ENCODE assay signal across 1 cellular context in the genomic region with DNA sequence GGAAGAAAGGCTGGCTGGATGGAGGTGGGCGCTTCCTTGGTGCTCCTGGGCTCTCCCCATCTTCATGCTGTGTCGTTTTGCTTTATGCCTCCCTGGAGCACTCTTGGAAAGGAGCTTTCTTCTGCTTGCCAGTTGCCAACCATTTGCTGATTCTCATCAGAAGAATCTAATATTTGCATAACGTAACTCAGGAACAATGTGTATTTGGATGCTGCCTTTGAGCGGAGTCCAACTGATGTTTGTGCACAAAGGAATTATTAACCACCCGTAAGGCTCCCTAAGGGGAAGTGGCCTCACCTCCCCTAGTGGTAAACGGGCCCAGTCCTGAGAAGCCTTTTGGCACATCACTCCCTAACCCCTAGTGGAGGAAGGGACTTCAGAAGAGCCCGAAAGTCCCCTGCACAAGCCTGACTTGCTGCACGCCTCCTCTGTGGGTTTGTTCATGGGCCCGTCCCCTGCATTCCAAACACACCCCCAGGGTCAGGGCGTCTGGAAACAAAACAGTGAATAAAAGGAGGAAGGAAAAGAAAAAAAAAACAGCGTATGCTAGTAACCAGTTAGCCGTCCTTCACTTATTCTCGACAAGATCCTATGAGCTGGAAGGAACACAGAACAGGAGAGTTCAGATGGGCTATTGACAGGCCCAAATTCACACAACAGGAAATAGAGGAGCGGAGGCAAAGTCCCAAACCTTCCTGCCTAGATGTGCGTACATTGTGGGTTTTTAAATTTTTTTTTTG.
TF ChIP-seq lines count a peak whose summit lies in the region.

No MANE protein-coding gene starts in this region.

TF ChIP-seq in HepG2, 621 proteins besides CTCF, POLR2A, EP300 and RAD21 (continued from another document and continues in another):
- TF ChIP-seq, protein P1, sequence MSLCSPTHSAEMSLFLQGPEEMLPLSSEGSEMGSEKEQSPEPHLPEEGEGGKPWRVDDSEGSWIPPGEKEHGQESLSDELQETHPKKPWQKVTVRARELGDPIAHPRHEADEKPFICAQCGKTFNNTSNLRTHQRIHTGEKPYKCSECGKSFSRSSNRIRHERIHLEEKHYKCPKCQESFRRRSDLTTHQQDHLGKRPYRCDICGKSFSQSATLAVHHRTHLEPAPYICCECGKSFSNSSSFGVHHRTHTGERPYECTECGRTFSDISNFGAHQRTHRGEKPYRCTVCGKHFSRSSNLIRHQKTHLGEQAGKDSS (CRISPR knock-in tag; IDR thresholded peaks at IDR 0.05; ENCODE audit: borderline replicate concordance, low read depth) = peak; percentile 33; the same call in 1 of the 2 replicates
- TF ChIP-seq ZNF138 (CRISPR knock-in tag; IDR thresholded peaks at IDR 0.05; ENCODE audit: low read depth) (no peak), CBFB (CRISPR knock-in tag; IDR thresholded peaks at IDR 0.05) (no peak), CC2D1A (CRISPR knock-in tag; IDR thresholded peaks at IDR 0.05) (peak; percentile 32; the same call in 1 of the 2 replicates), ZNF12 (CRISPR knock-in tag; IDR thresholded peaks at IDR 0.05) (no peak; the same call in 1 of the 2 replicates), SIX1 (CRISPR knock-in tag; IDR thresholded peaks at IDR 0.05; ENCODE audit: borderline replicate concordance) (0 out of 2 replicates have a peak, but pooled peaks have one; percentile 6), ZNF615 (CRISPR knock-in tag; IDR thresholded peaks at IDR 0.05; ENCODE audit: borderline replicate concordance) (no peak), MAFF (IDR thresholded peaks at IDR 0.05; ENCODE audit: low read depth, low read length) (no peak), ZNF326 (CRISPR knock-in tag; IDR thresholded peaks at IDR 0.05; ENCODE audit: borderline replicate concordance) (no peak), KLF6 (CRISPR knock-in tag; IDR thresholded peaks at IDR 0.05) (peak; percentile 42; the same call in 1 of the 2 replicates), MTF1 (CRISPR knock-in tag; IDR thresholded peaks at IDR 0.05) (no peak), ZC3H4 (CRISPR knock-in tag; IDR thresholded peaks at IDR 0.05; ENCODE audit: borderline replicate concordance) (no peak), ZNF83 (CRISPR knock-in tag; IDR thresholded peaks at IDR 0.05; ENCODE audit: borderline replicate concordance) (no peak), ZNF235 (CRISPR knock-in tag; IDR thresholded peaks at IDR 0.05; ENCODE audit: borderline replicate concordance) (no peak), PRPF4 (IDR thresholded peaks at IDR 0.05; ENCODE audit: low read depth, low read length, poor library complexity, severe bottlenecking) (peak; percentile 46), POLR2AphosphoS5 (IDR thresholded peaks at IDR 0.05; ENCODE audit: low read depth, low read length) (peak; percentile 91), ZFP37 (CRISPR knock-in tag; IDR thresholded peaks at IDR 0.05; ENCODE audit: borderline replicate concordance) (peak; percentile 78; the same call in 1 of the 2 replicates), EED (CRISPR knock-in tag; IDR thresholded peaks at IDR 0.05) (no peak), CREM (IDR thresholded peaks at IDR 0.05) (peak; percentile 91), CREM (CRISPR knock-in tag; IDR thresholded peaks at IDR 0.05) (no peak), ISX (CRISPR knock-in tag; conservative IDR thresholded peaks at IDR 0.05) (no peak), NCOA2 (CRISPR knock-in tag; IDR thresholded peaks at IDR 0.05) (peak; percentile 94), XBP1 (CRISPR knock-in tag; IDR thresholded peaks at IDR 0.05) (no peak), HNRNPK (IDR thresholded peaks at IDR 0.05; ENCODE audit: low read depth, low read length, poor library complexity, severe bottlenecking) (no peak), PHB2 (IDR thresholded peaks at IDR 0.05; ENCODE audit: partially characterized antibody) (no peak), RFX3 (CRISPR knock-in tag; IDR thresholded peaks at IDR 0.05) (no peak), TCF12 (IDR thresholded peaks at IDR 0.05) (no peak), TCF12 (CRISPR knock-in tag; IDR thresholded peaks at IDR 0.05) (peak; percentile 78; the same call in 1 of the 2 replicates), ZNF20 (CRISPR knock-in tag; IDR thresholded peaks at IDR 0.05) (no peak), ZFYVE20 (CRISPR knock-in tag; IDR thresholded peaks at IDR 0.05; ENCODE audit: borderline replicate concordance, low read depth) (no peak), ZNF34 (CRISPR knock-in tag; IDR thresholded peaks at IDR 0.05; ENCODE audit: borderline replicate concordance) (no peak), ARHGAP35 (CRISPR knock-in tag; IDR thresholded peaks at IDR 0.05; ENCODE audit: borderline replicate concordance) (no peak; the same call in 1 of the 2 replicates), RARG (CRISPR knock-in tag; IDR thresholded peaks at IDR 0.05; ENCODE audit: low read depth) (no peak)
- TF ChIP-seq, protein P2, sequence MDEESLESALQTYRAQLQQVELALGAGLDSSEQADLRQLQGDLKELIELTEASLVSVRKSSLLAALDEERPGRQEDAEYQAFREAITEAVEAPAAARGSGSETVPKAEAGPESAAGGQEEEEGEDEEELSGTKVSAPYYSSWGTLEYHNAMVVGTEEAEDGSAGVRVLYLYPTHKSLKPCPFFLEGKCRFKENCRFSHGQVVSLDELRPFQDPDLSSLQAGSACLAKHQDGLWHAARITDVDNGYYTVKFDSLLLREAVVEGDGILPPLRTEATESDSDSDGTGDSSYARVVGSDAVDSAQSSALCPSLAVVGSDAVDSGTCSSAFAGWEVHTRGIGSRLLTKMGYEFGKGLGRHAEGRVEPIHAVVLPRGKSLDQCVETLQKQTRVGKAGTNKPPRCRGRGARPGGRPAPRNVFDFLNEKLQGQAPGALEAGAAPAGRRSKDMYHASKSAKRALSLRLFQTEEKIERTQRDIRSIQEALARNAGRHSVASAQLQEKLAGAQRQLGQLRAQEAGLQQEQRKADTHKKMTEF (CRISPR knock-in tag; IDR thresholded peaks at IDR 0.05) = peak; percentile 71
- TF ChIP-seq, protein P3, sequence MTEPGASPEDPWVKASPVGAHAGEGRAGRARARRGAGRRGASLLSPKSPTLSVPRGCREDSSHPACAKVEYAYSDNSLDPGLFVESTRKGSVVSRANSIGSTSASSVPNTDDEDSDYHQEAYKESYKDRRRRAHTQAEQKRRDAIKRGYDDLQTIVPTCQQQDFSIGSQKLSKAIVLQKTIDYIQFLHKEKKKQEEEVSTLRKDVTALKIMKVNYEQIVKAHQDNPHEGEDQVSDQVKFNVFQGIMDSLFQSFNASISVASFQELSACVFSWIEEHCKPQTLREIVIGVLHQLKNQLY (CRISPR knock-in tag; IDR thresholded peaks at IDR 0.05) = no peak; the same call in 1 of the 2 replicates
- TF ChIP-seq, protein P4, sequence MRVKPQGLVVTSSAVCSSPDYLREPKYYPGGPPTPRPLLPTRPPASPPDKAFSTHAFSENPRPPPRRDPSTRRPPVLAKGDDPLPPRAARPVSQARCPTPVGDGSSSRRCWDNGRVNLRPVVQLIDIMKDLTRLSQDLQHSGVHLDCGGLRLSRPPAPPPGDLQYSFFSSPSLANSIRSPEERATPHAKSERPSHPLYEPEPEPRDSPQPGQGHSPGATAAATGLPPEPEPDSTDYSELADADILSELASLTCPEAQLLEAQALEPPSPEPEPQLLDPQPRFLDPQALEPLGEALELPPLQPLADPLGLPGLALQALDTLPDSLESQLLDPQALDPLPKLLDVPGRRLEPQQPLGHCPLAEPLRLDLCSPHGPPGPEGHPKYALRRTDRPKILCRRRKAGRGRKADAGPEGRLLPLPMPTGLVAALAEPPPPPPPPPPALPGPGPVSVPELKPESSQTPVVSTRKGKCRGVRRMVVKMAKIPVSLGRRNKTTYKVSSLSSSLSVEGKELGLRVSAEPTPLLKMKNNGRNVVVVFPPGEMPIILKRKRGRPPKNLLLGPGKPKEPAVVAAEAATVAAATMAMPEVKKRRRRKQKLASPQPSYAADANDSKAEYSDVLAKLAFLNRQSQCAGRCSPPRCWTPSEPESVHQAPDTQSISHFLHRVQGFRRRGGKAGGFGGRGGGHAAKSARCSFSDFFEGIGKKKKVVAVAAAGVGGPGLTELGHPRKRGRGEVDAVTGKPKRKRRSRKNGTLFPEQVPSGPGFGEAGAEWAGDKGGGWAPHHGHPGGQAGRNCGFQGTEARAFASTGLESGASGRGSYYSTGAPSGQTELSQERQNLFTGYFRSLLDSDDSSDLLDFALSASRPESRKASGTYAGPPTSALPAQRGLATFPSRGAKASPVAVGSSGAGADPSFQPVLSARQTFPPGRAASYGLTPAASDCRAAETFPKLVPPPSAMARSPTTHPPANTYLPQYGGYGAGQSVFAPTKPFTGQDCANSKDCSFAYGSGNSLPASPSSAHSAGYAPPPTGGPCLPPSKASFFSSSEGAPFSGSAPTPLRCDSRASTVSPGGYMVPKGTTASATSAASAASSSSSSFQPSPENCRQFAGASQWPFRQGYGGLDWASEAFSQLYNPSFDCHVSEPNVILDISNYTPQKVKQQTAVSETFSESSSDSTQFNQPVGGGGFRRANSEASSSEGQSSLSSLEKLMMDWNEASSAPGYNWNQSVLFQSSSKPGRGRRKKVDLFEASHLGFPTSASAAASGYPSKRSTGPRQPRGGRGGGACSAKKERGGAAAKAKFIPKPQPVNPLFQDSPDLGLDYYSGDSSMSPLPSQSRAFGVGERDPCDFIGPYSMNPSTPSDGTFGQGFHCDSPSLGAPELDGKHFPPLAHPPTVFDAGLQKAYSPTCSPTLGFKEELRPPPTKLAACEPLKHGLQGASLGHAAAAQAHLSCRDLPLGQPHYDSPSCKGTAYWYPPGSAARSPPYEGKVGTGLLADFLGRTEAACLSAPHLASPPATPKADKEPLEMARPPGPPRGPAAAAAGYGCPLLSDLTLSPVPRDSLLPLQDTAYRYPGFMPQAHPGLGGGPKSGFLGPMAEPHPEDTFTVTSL (CRISPR knock-in tag; IDR thresholded peaks at IDR 0.05; ENCODE audit: borderline replicate concordance) = peak; percentile 88
- TF ChIP-seq, protein P5, sequence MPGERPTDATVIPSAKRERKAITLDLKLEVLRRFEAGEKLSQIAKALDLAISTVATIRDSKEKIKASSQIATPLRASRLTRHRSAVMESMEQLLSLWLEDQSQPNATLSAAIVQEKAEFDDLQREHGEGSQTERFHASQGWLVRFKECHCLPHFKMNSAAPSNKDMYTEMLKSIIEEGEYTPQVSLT (CRISPR knock-in tag; IDR thresholded peaks at IDR 0.05; ENCODE audit: borderline replicate concordance, low read depth) = no peak
- TF ChIP-seq, protein P6, sequence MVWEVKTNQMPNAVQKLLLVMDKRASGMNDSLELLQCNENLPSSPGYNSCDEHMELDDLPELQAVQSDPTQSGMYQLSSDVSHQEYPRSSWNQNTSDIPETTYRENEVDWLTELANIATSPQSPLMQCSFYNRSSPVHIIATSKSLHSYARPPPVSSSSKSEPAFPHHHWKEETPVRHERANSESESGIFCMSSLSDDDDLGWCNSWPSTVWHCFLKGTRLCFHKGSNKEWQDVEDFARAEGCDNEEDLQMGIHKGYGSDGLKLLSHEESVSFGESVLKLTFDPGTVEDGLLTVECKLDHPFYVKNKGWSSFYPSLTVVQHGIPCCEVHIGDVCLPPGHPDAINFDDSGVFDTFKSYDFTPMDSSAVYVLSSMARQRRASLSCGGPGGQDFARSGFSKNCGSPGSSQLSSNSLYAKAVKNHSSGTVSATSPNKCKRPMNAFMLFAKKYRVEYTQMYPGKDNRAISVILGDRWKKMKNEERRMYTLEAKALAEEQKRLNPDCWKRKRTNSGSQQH (CRISPR knock-in tag; IDR thresholded peaks at IDR 0.05; ENCODE audit: low read depth) = no peak
- TF ChIP-seq, protein P7, sequence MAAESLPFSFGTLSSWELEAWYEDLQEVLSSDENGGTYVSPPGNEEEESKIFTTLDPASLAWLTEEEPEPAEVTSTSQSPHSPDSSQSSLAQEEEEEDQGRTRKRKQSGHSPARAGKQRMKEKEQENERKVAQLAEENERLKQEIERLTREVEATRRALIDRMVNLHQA (CRISPR knock-in tag; IDR thresholded peaks at IDR 0.05) = no peak
- TF ChIP-seq, protein P8, sequence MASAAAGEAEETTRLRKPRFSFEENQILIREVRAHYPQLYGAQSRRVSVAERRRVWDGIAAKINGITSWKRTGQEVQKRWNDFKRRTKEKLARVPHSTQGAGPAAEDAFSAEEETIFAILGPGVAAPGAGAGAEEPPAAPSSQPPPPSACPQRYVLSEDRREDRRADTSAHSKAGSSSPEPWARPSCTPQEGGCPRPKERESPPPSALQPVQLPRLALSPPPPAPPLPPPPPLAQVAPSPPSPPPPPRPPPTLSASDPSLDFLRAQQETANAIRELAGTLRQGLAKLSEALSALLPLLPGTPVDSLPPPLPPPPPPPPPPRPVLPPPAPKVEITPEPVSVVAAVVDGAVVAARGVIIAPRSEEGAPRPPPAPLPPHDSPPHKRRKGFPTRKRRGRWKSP (CRISPR knock-in tag; IDR thresholded peaks at IDR 0.05) = no peak; the same call in 1 of the 2 replicates
- TF ChIP-seq, protein P9, sequence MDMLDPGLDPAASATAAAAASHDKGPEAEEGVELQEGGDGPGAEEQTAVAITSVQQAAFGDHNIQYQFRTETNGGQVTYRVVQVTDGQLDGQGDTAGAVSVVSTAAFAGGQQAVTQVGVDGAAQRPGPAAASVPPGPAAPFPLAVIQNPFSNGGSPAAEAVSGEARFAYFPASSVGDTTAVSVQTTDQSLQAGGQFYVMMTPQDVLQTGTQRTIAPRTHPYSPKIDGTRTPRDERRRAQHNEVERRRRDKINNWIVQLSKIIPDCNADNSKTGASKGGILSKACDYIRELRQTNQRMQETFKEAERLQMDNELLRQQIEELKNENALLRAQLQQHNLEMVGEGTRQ (IDR thresholded peaks at IDR 0.05; ENCODE audit: low read depth, low read length) = no peak
- TF ChIP-seq, protein P9 (CRISPR knock-in tag; IDR thresholded peaks at IDR 0.05; ENCODE audit: borderline replicate concordance) = no peak
- TF ChIP-seq, protein P10, sequence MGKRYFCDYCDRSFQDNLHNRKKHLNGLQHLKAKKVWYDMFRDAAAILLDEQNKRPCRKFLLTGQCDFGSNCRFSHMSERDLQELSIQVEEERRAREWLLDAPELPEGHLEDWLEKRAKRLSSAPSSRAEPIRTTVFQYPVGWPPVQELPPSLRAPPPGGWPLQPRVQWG (CRISPR knock-in tag; IDR thresholded peaks at IDR 0.05; ENCODE audit: borderline replicate concordance, low read depth) = no peak
- TF ChIP-seq, protein P11, sequence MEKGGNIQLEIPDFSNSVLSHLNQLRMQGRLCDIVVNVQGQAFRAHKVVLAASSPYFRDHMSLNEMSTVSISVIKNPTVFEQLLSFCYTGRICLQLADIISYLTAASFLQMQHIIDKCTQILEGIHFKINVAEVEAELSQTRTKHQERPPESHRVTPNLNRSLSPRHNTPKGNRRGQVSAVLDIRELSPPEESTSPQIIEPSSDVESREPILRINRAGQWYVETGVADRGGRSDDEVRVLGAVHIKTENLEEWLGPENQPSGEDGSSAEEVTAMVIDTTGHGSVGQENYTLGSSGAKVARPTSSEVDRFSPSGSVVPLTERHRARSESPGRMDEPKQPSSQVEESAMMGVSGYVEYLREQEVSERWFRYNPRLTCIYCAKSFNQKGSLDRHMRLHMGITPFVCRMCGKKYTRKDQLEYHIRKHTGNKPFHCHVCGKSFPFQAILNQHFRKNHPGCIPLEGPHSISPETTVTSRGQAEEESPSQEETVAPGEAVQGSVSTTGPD (CRISPR knock-in tag; IDR thresholded peaks at IDR 0.05) = no peak
